In genomic region chr10:74207681-74208080, GRCh38 we compare ENCODE assay signal across 1 cellular context.
A peak's percentile ranks its signal among the peaks of the same experiment; 100 is the strongest.
TF ChIP-seq lines count a peak whose summit lies in the region.

No MANE protein-coding gene starts in this region.

TF ChIP-seq in K562, 482 proteins besides CTCF, POLR2A, EP300 and RAD21 (continued from another document):
- TF ChIP-seq STAT5B (CRISPR knock-in tag; IDR thresholded peaks at IDR 0.05) (no peak), TBP (optimal IDR thresholded peaks at IDR 0.05; ENCODE audit: low read depth, low read length) (no peak), PBX2 (CRISPR knock-in tag; IDR thresholded peaks at IDR 0.05; ENCODE audit: low read depth) (peak; percentile 35; the same call in 1 of the 2 replicates), PBX2 (tag; conservative IDR thresholded peaks at IDR 0.05; ENCODE audit: low read depth) (no peak; the same call in 1 of the 2 replicates), PHB (CRISPR knock-in tag; IDR thresholded peaks at IDR 0.05) (no peak), PKNOX1 (IDR thresholded peaks at IDR 0.05) (peak; percentile 74), ZNF165 (CRISPR knock-in tag; IDR thresholded peaks at IDR 0.05; ENCODE audit: borderline replicate concordance) (no peak), MECOM (CRISPR knock-in tag; IDR thresholded peaks at IDR 0.05) (no peak), ZNF384 (IDR thresholded peaks at IDR 0.05; ENCODE audit: low read depth, low read length) (no peak), ZNF77 (CRISPR knock-in tag; IDR thresholded peaks at IDR 0.05) (no peak)
